8 cellular contexts compared by ENCODE assay signal in the genomic region with DNA sequence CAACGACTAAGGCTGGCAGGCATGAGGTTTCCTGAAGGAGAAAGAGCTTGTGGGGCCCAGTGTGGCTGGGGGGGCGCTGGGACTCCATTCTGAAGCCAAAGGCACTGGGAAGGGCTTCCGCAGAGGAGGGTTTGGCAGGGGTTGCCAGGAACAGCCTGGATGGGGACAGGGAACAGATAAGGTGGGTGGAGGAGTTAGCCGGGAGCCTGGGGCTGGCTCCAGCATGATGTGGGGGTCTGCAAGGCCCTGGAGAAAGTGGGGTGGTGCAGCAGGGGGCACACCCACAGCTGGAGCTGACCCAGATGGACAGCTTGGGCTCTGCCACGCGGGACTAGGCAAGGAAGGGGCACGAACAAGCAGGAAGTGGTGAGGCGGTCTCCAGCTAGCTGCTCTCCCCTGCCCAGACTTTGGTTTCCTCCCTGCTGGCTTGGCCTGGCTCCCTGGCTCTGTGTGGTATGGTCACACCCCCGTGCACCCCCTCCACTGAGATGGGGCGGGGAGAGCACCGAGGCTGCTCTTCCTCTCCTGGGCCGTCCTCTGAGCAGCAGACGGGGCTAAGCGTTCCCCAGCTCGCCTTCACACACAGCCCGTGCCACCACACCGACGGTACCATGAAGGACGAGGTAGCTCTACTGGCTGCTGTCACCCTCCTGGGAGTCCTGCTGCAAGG.
A peak's percentile ranks its signal among the peaks of the same experiment; 100 is the strongest.
DNase-seq lines count a peak whose midpoint lies in the region; ATAC-seq and FAIRE-seq lines count a peak whose summit lies in the region.

A gene with protein sequence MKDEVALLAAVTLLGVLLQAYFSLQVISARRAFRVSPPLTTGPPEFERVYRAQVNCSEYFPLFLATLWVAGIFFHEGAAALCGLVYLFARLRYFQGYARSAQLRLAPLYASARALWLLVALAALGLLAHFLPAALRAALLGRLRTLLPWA (plus strand): TSS at position 517 of the 670 bp plus-strand sequence. CDS start 95 bp downstream, at position 612.

- no peak for ATAC-seq in HG02884 (IDR thresholded peaks at IDR 0.05; ENCODE audit: unreplicated experiment)

- DNase-seq in GM19239 (ENCODE audit: insufficient read length, low spot score) (no peak), T follicular helper cell (ENCODE audit: low read depth) (peak; percentile 25), caudate nucleus (lab: John Stamatoyannopoulos, UW) (peak in 20 of 61 donors; percentile 15 to 56 (median 34)), left kidney (ENCODE audit: low read depth, low spot score) (peak; percentile 36), DMS114 treated with DMSO at 0.1 percent for 48 hours (lab: John Stamatoyannopoulos, UW; ENCODE audit: unreplicated experiment) (no peak), DMS79 treated with DMSO at 0.1 percent for 48 hours (lab: John Stamatoyannopoulos, UW) (no peak)

- H3K36me3 ChIP-seq in subcutaneous abdominal adipose tissue (ENCODE audit: control insufficient read depth in 5 of 5, insufficient read depth in 5 of 5, low read length in 5 of 5), result peaks cover 0 to 17% (median 14%) of the 10 kb centered on the region in 5 donors

- H3K4me1 ChIP-seq in subcutaneous abdominal adipose tissue (ENCODE audit: control insufficient read depth in 5 of 5, insufficient read depth in 5 of 5, low read length in 5 of 5), result peaks cover 4 to 57% (median 50%) of the 10 kb centered on the region in 5 donors

- peak within 1 kb of the TSS in 4 of 5 donors; percentile 11 to 74 (median 56) for H3K9ac ChIP-seq in subcutaneous abdominal adipose tissue (ENCODE audit: low read length in 5 of 5)

- no peaks in the 10 kb centered on the region for H3K27me3 ChIP-seq in subcutaneous abdominal adipose tissue (ENCODE audit: control insufficient read depth in 5 of 5, insufficient read depth in 4 of 5, low read length in 5 of 5)

- FAIRE-seq in GM19239 (lab: Jason Lieb, UNC), result peak; percentile 74

- H3K27ac ChIP-seq in caudate nucleus (ENCODE audit: low read depth, low read length) (peak within 1 kb of the TSS; percentile 62), subcutaneous abdominal adipose tissue (ENCODE audit: low read depth, low read length) (peak within 1 kb of the TSS; percentile 76)

- peak within 1 kb of the TSS; percentile 13 to 69 (median 64) for H3K4me3 ChIP-seq in subcutaneous abdominal adipose tissue (ENCODE audit: low read depth in 1 of 5, low read length in 5 of 5)

- no peaks in the 10 kb centered on the region for H3K9me3 ChIP-seq in subcutaneous abdominal adipose tissue (ENCODE audit: control insufficient read depth in 5 of 5, low read length in 5 of 5)

Comparison
In these comparisons a context has a peak if more than half of its experiments do, and no peak if none do; other contexts are left out.
1. DNase-seq: peak in T follicular helper cell (single experiment) and left kidney (single experiment); none in GM19239 (single experiment), DMS114 treated with DMSO at 0.1 percent for 48 hours (single experiment) and DMS79 treated with DMSO at 0.1 percent for 48 hours (single experiment).